22 cellular contexts compared by ENCODE assay signal in genomic region chr22:35642305-35642741, GRCh38. TPM values are rescaled to one million over a fixed set of nuclear protein-coding genes. Genes with fewer than 3 reads are reported as not detected.
DNase-seq lines count a peak whose midpoint lies in the region; ATAC-seq, FAIRE-seq and TF ChIP-seq lines count a peak whose summit lies in the region.
"Had no signal": no experiment of that assay in that cellular context is flagged by ENCODE, and none has a peak within 500 bp of the region (broad histone marks: within the 10 kb centered on the region; RNA-seq: fewer than 3 reads in every experiment).

No MANE protein-coding gene starts in this region.

- H3K36me3 ChIP-seq in H1 (ENCODE audit: control insufficient read depth in 2 of 4, insufficient read depth in 4 of 4, low read length in 3 of 4) (no peaks in the 10 kb centered on the region), mucosa of descending colon (ENCODE audit: low read depth) (no peaks in the 10 kb centered on the region)
- H3K36me3 ChIP-seq: gastroesophageal sphincter, lower lobe of right lung, stomach, uterus had no signal

- no peak overlapping the region for H3K4me2 ChIP-seq in H1 (ENCODE audit: insufficient read depth in 1 of 2, low read depth in 2 of 2, low read length in 2 of 2)

- H3K27me3 Mint-ChIP-seq in type B pancreatic cell, result no peaks in the 10 kb centered on the region

- peak; percentile 41 for DNase-seq in activated effector memory CD4-positive, alpha-beta T cell treated with anti-CD3 and anti-CD28 coated beads, Interleukin-2, amount 50 U/mL, for 16 hours
- DNase-seq in activated effector memory CD4-positive, alpha-beta T cell treated with Interleukin-2 at 50 U/mL for 16 hours, result no peak
- DNase-seq in H1 (ENCODE audit: low read depth in 1 of 2, low spot score in 2 of 2), result no peak
- peak in 2 of 3 donors; percentile 60 to 68 for DNase-seq in mucosa of descending colon
- peak; percentile 47 for DNase-seq in type B pancreatic cell (ENCODE audit: extremely low spot score, unreplicated experiment)
- no peak for DNase-seq in medulla oblongata (ENCODE audit: extremely low spot score)
- no peak for DNase-seq in ACHN
- DNase-seq: activated naive CD4-positive, alpha-beta T cell treated with anti-CD3 and anti-CD28 coated beads for 36 hours; CD8-positive, alpha-beta T cell; DMS79; lower lobe of right lung; naive thymus-derived CD8-positive, alpha-beta T cell; NCI-H187 treated with DMSO at 0.1 percent for 48 hours; NCI-H510A; stomach; T-helper 2 cell; uterus had no signal

- peak overlapping the region; percentile 11 for H4K91ac ChIP-seq in H1 (replicated peaks; ENCODE audit: insufficient read length, low read length)

- no peak overlapping the region for H3K27ac ChIP-seq in H1 (ENCODE audit: low read depth, low read length)
- H3K27ac ChIP-seq: gastroesophageal sphincter, lower lobe of right lung, stomach, uterus had no signal

- H3K4ac ChIP-seq in H1 (replicated peaks; ENCODE audit: insufficient read length, low read depth, low read length), result no peak overlapping the region

- H3K79me1 ChIP-seq in H1 (ENCODE audit: low read depth, low read length), result no peaks in the 10 kb centered on the region

- no peak overlapping the region; the same call in 1 of the 2 replicates for H2AFZ ChIP-seq in H1 (ENCODE audit: low read length)

- POLR2A ChIA-PET in H1 (lab: Charles Lee; ENCODE audit: partially characterized antibody), result no interaction called here

- no peaks in the 10 kb centered on the region for H3K23me2 ChIP-seq in H1 (ENCODE audit: low read depth, low read length)

- H3K9me3 Mint-ChIP-seq in type B pancreatic cell, result no peaks in the 10 kb centered on the region
- H3K9me3 Mint-ChIP-seq: activated naive CD4-positive, alpha-beta T cell treated with anti-CD3 and anti-CD28 coated beads for 36 hours; CD8-positive, alpha-beta T cell; naive thymus-derived CD8-positive, alpha-beta T cell had no signal

- no peak overlapping the region for H4K5ac ChIP-seq in H1 (ENCODE audit: insufficient read length, low read depth, low read length)

- H4K8ac ChIP-seq in H1 (ENCODE audit: extremely low read depth, insufficient read depth, low read length), result no peak overlapping the region; the same call in 1 of the 2 replicates

- no peak overlapping the region for H3K9ac ChIP-seq in H1 (replicated peaks in 1 of 4; ENCODE audit: extremely low read depth in 1 of 4, low read depth in 3 of 4, low read length in 3 of 4)

- H3K4me1 ChIP-seq in H1 (replicated peaks in 1 of 4; ENCODE audit: control insufficient read depth in 3 of 4, insufficient read depth in 4 of 4, low read length in 3 of 4) (peaks cover 0 to 3% (median 0%) of the 10 kb centered on the region in 4 experiments; a peak in 2 of 7 replicates), mucosa of descending colon (ENCODE audit: low read depth) (peaks cover 7% of the 10 kb centered on the region)

- H3K27ac Mint-ChIP-seq in type B pancreatic cell, result peak overlapping the region; percentile 9
- H3K27ac Mint-ChIP-seq: activated naive CD4-positive, alpha-beta T cell treated with anti-CD3 and anti-CD28 coated beads for 36 hours; CD8-positive, alpha-beta T cell; IgD-negative memory B cell had no signal

- H2AK5ac ChIP-seq in H1 (ENCODE audit: low read depth, low read length), result no peak overlapping the region

- TF ChIP-seq POLR2A in H1 (IDR thresholded peaks at IDR 0.05; ENCODE audit: control extremely low read depth in 1 of 2, low read depth in 2 of 2, low read length in 2 of 2), result no peak

- H3K14ac ChIP-seq in H1 (ENCODE audit: insufficient read length), result no peak overlapping the region

- intact Hi-C loops in mucosa of descending colon (cut with DNase I, micrococcal nuclease), result no loop called here

- TF ChIP-seq RAD21 in H1 (IDR thresholded peaks at IDR 0.05 in 1 of 2, conservative IDR thresholded peaks at IDR 0.05 in 1 of 2; ENCODE audit: low read depth in 2 of 2, low read length in 2 of 2), result no peak

- peak; percentile 83 for ATAC-seq in mucosa of descending colon
- no peak for ATAC-seq in GM18502 (IDR thresholded peaks at IDR 0.05; ENCODE audit: poor library complexity, unreplicated experiment)
- ATAC-seq: activated CD4-positive, CD25-positive, alpha-beta regulatory T cell treated with anti-CD3 and anti-CD28 coated beads, Interleukin-2, amount 50 U/mL, for 24 hours; CD8-positive, alpha-beta T cell; gastroesophageal sphincter; lower lobe of right lung; naive thymus-derived CD8-positive, alpha-beta T cell had no signal

- H3K4me3 ChIP-seq in H1 (ENCODE audit: extremely low read depth in 1 of 4, insufficient read depth in 2 of 4, low read depth in 3 of 4, low read length in 4 of 4), result no peak overlapping the region
- no peak overlapping the region for H3K4me3 ChIP-seq in mucosa of descending colon
- H3K4me3 ChIP-seq: gastroesophageal sphincter, lower lobe of right lung, stomach, uterus had no signal

- CTCF ChIA-PET in H1 (lab: Charles Lee; ENCODE audit: partially characterized antibody), result interaction anchor here (1.6 kb wide), 1 partner anchor 11 kb away, joined by 6 read pairs; no protein-coding TSS in a partner anchor

- no peaks in the 10 kb centered on the region for H3K36me3 Mint-ChIP-seq in type B pancreatic cell
- H3K36me3 Mint-ChIP-seq: CD8-positive, alpha-beta T cell; IgD-negative memory B cell; naive thymus-derived CD8-positive, alpha-beta T cell had no signal

- no peak overlapping the region; the same call in 1 of the 2 replicates for H2BK15ac ChIP-seq in H1 (ENCODE audit: low read length)

- no peaks in the 10 kb centered on the region; a peak in 1 of 7 replicates for H3K27me3 ChIP-seq in H1 (replicated peaks in 1 of 4; ENCODE audit: control insufficient read depth in 3 of 4, extremely low read depth in 1 of 4, insufficient read depth in 3 of 4, low read length in 3 of 4)
- H3K27me3 ChIP-seq: gastroesophageal sphincter, stomach, uterus had no signal

- no peak overlapping the region for H3K4me3 Mint-ChIP-seq in type B pancreatic cell
- H3K4me3 Mint-ChIP-seq: activated naive CD4-positive, alpha-beta T cell treated with anti-CD3 and anti-CD28 coated beads for 36 hours; CD8-positive, alpha-beta T cell; naive thymus-derived CD8-positive, alpha-beta T cell had no signal

- H3K79me2 ChIP-seq in H1 (ENCODE audit: control insufficient read depth in 1 of 2, insufficient read depth in 2 of 2, low read length in 2 of 2), result no peaks in the 10 kb centered on the region

- WGBS in H1 (ENCODE audit: extremely low coverage in 1 of 2, insufficient coverage in 1 of 2, insufficient read length in 1 of 2, insufficient replicate concordance in 2 of 2, low coverage in 1 of 2, low lambda C conversion rate in 2 of 2, missing lambda C conversion rate in 1 of 2), 2 experiments, result 95% methylated on average over 2 of the region's 2 CpGs; no CpG with 5 or more reads in 1 of the 2 experiments

- H4K20me1 ChIP-seq in H1 (replicated peaks in 1 of 2; ENCODE audit: control insufficient read depth in 1 of 2, insufficient read depth in 2 of 2, low read length in 2 of 2), result no peaks in the 10 kb centered on the region

- H3K9me3 ChIP-seq in H1 (ENCODE audit: insufficient read depth in 2 of 2, low read depth in 1 of 2, low read length in 1 of 2), result no peaks in the 10 kb centered on the region
- no peaks in the 10 kb centered on the region for H3K9me3 ChIP-seq in mucosa of descending colon
- H3K9me3 ChIP-seq: gastroesophageal sphincter, lower lobe of right lung, stomach, uterus had no signal

- no peak overlapping the region for H3K18ac ChIP-seq in H1 (ENCODE audit: extremely low read depth, low read length)

- H2BK12ac ChIP-seq in H1 (ENCODE audit: low read depth, low read length), result no peak overlapping the region

- no peak for TF ChIP-seq CTCF in H1 (IDR thresholded peaks at IDR 0.05; ENCODE audit: control extremely low read depth in 1 of 3, insufficient read depth in 1 of 3, low read depth in 1 of 3, low read length in 3 of 3)
- TF ChIP-seq CTCF in mucosa of descending colon (IDR thresholded peaks at IDR 0.05), result no peak
- no peak for TF ChIP-seq CTCF in type B pancreatic cell (conservative IDR thresholded peaks at IDR 0.05)

- H2BK120ac ChIP-seq in H1 (replicated peaks; ENCODE audit: low read depth, low read length), result no peak overlapping the region

- no peak for TF ChIP-seq EP300 in H1 (IDR thresholded peaks at IDR 0.05; ENCODE audit: borderline replicate concordance in 1 of 2, low read depth in 2 of 2, low read length in 2 of 2)

- no peak for FAIRE-seq in H1 (lab: Jason Lieb, UNC)
- FAIRE-seq: endometrium had no signal

- H2BK20ac ChIP-seq in H1 (ENCODE audit: low read length), result peak overlapping the region; percentile 21; the same call in 1 of the 2 replicates

- H3K4me1 Mint-ChIP-seq in type B pancreatic cell (ENCODE audit: unreplicated experiment), result peaks cover 19% of the 10 kb centered on the region

- in situ Hi-C loops in ACHN (cut with HindIII; ENCODE audit: low pct_ligation_motif_present, low pct_unique_long_range_greater_than_20kb, low sequenced_read_pairs), result no loop called here

- H2BK5ac ChIP-seq in H1 (ENCODE audit: low read depth, low read length), result no peak overlapping the region; the same call in 1 of the 2 replicates

- H3K56ac ChIP-seq in H1 (replicated peaks; ENCODE audit: insufficient read length, low read depth, low read length), result no peak overlapping the region

- H3K23ac ChIP-seq in H1 (ENCODE audit: insufficient read length), result no peak overlapping the region

RNA-seq across cellular contexts. Expression of gene APOL6, which starts 5.9 kb away (rescaled TPM):
- 0.13 TPM in 2 replicates for total RNA-seq in H1 (2021; fragmentation: NEBNext Ultra II Directional; extraction: Animal tissue kit (Norgen Biotek cat#: 25700))
- polyA plus RNA-seq in H1 (2011; rRNA removed), result 0.06 and 0.08 TPM in 2 replicates
- 0.10 TPM for polyA plus RNA-seq in H1 (2011; cell fraction: cytosol; rRNA removed)
- polyA plus RNA-seq in H1 (2011; cell fraction: nucleus; rRNA removed), result 0.09 TPM
- polyA plus RNA-seq in H1 (2012, experiment 1 of 2), result 0.08 to 0.17 TPM (median 0.11 TPM) in 4 replicates
- polyA plus RNA-seq in H1 (2012, experiment 2 of 2), result 0.04 TPM
- 0.10 TPM for polyA plus RNA-seq in H1 (2013, experiment 1 of 2)
- 0.07 TPM for polyA plus RNA-seq in H1 (2013, experiment 2 of 2)
- polyA minus RNA-seq in H1 (2011; rRNA and poly(A)+ RNA removed), result 0.19 and 0.34 TPM in 2 replicates
- 0.22 TPM for polyA minus RNA-seq in H1 (2011; cell fraction: cytosol; rRNA and poly(A)+ RNA removed)
- 0.60 TPM for polyA minus RNA-seq in H1 (2011; cell fraction: nucleus; rRNA and poly(A)+ RNA removed)
- total RNA-seq in mucosa of descending colon (10 to 100 TPM; 40.3 to 43.1 (median 42.1) TPM), type B pancreatic cell (ENCODE audit: low replicate concordance) (9.0 and 13.4 TPM in 2 replicates)

RNA-seq across cellular contexts. Expression of gene MB, which starts 25.2 kb away (rescaled TPM):
- not detected in 2 replicates for total RNA-seq in H1 (2021; fragmentation: NEBNext Ultra II Directional; extraction: Animal tissue kit (Norgen Biotek cat#: 25700))
- 1.5 and 1.7 TPM in 2 replicates for polyA plus RNA-seq in H1 (2011; rRNA removed)
- polyA plus RNA-seq in H1 (2011; cell fraction: cytosol; rRNA removed), result 1.6 TPM
- polyA plus RNA-seq in H1 (2011; cell fraction: nucleus; rRNA removed), result 1.5 TPM
- polyA plus RNA-seq in H1 (2012, experiment 1 of 2), result 0.31 to 1.7 TPM (median 1.2 TPM) in 4 replicates
- 0.24 TPM for polyA plus RNA-seq in H1 (2012, experiment 2 of 2)
- polyA plus RNA-seq in H1 (2013, experiment 1 of 2), result 0.10 TPM
- polyA plus RNA-seq in H1 (2013, experiment 2 of 2), result 0.11 TPM
- 0.63 TPM in 1 of 2 replicates, not detected in the other for polyA minus RNA-seq in H1 (2011; rRNA and poly(A)+ RNA removed)
- not detected for polyA minus RNA-seq in H1 (2011; cell fraction: cytosol; rRNA and poly(A)+ RNA removed)
- polyA minus RNA-seq in H1 (2011; cell fraction: nucleus; rRNA and poly(A)+ RNA removed), result not detected
- total RNA-seq in mucosa of descending colon, result 10 to 100 TPM in 2 of 3 donors, 1 to 10 TPM in 1; 2.1 to 17.2 (median 13.4) TPM
- total RNA-seq in type B pancreatic cell (ENCODE audit: low replicate concordance), result 0.36 and 0.48 TPM in 2 replicates
- total RNA-seq: activated naive CD4-positive, alpha-beta T cell treated with anti-CD3 and anti-CD28 coated beads for 36 hours; CD8-positive, alpha-beta T cell; naive thymus-derived CD8-positive, alpha-beta T cell had no signal
- polyA plus RNA-seq: IgD-negative memory B cell; naive thymus-derived CD8-positive, alpha-beta T cell had no signal

Comparison
In these comparisons a context has a peak if more than half of its experiments do, and no peak if none do; other contexts are left out.
1. DNase-seq: peak in activated effector memory CD4-positive, alpha-beta T cell treated with anti-CD3 and anti-CD28 coated beads, Interleukin-2, amount 50 U/mL, for 16 hours (single experiment), mucosa of descending colon (2 of 3) and type B pancreatic cell (single experiment); none in activated effector memory CD4-positive, alpha-beta T cell treated with Interleukin-2 at 50 U/mL for 16 hours (single experiment), H1 (0 of 2), medulla oblongata (single experiment) and ACHN (single experiment).